30 cellular contexts compared by ENCODE assay signal in genomic region chr2:180596453-180596852, GRCh38.
"Had no signal": no experiment of that assay in that cellular context is flagged by ENCODE, and none has a peak within 500 bp of the region (broad histone marks: within the 10 kb centered on the region; RNA-seq: fewer than 3 reads in every experiment).

No MANE protein-coding gene starts in this region.

- H3K27ac ChIP-seq: ascending aorta, cardiac muscle cell, VCaP had no signal

- H3K4me3 ChIP-seq: ascending aorta, cardiac muscle cell had no signal

- ATAC-seq: activated CD4-positive, alpha-beta T cell treated with anti-CD3 and anti-CD28 coated beads for 36 hours; activated CD8-positive, alpha-beta memory T cell treated with anti-CD3 and anti-CD28 coated beads, Interleukin-2, amount 10 ng/mL, durations not matched to agents 7 days and 5 days; activated CD8-positive, alpha-beta T cell treated with anti-CD3 and anti-CD28 coated beads, Interleukin-2, amount 10 ng/mL, durations not matched to agents 7 days and 5 days; activated naive CD8-positive, alpha-beta T cell treated with anti-CD3 and anti-CD28 coated beads, Interleukin-2, amount 50 U/mL, for 24 hours had no signal

- H3K27me3 ChIP-seq: ascending aorta, cardiac muscle cell had no signal

- FAIRE-seq: bronchial epithelial cell, TTC549 had no signal

- DNase-seq: activated B cell treated with CpG ODN at 0.5 μM for 24 hours; activated CD4-positive, alpha-beta memory T cell treated with anti-CD3 and anti-CD28 coated beads, Interleukin-2, amount 10 ng/mL, durations not matched to agents 7 days and 5 days; activated CD4-positive, alpha-beta T cell treated with anti-CD3 and anti-CD28 coated beads for 36 hours; activated CD4-positive, alpha-beta T cell treated with anti-CD3 and anti-CD28 coated beads for 48 hours; activated CD4-positive, alpha-beta T cell treated with anti-CD3 and anti-CD28 coated beads, Interleukin-2, amount 10 ng/mL, durations not matched to agents 7 days and 5 days; activated CD4-positive, alpha-beta T cell treated with anti-CD3 and anti-CD28 coated beads, Interleukin-2, amount 50 U/mL, for 48 hours; activated CD4-positive, CD25-positive, alpha-beta regulatory T cell treated with anti-CD3 and anti-CD28 coated beads, Interleukin-2, amount 50 U/mL, for 72 hours; activated CD8-positive, alpha-beta memory T cell treated with anti-CD3 and anti-CD28 coated beads for 24 hours; activated CD8-positive, alpha-beta memory T cell treated with anti-CD3 and anti-CD28 coated beads, Interleukin-2, amount 10 ng/mL, durations not matched to agents 7 days and 5 days; activated CD8-positive, alpha-beta memory T cell treated with anti-CD3 and anti-CD28 coated beads, Interleukin-2, amount 50 U/mL, for 48 hours; activated CD8-positive, alpha-beta T cell treated with anti-CD3 and anti-CD28 coated beads, Interleukin-2, amount 10 ng/mL, durations not matched to agents 7 days and 5 days; activated effector memory CD4-positive, alpha-beta T cell treated with Interleukin-2 at 50 U/mL for 16 hours; activated gamma-delta T cell; activated naive CD4-positive, alpha-beta T cell treated with anti-CD3 and anti-CD28 coated beads, Interleukin-2, amount 10 ng/mL, durations not matched to agents 7 days and 5 days; activated naive CD4-positive, alpha-beta T cell treated with Interleukin-2 at 50 U/mL for 16 hours; activated naive CD8-positive, alpha-beta T cell treated with anti-CD3 and anti-CD28 coated beads, Interleukin-2, amount 10 ng/mL, durations not matched to agents 7 days and 5 days; activated naive CD8-positive, alpha-beta T cell treated with anti-CD3 and anti-CD28 coated beads, Interleukin-2, amount 50 U/mL, for 24 hours; activated T-cell treated with anti-CD3 and anti-CD28 coated beads, Interleukin-2, amount 50 U/mL, for 24 hours; activated T-cell treated with anti-CD3 and anti-CD28 coated beads, Interleukin-2, amount 50 U/mL, for 48 hours; amygdala; anterior cingulate cortex; caudate nucleus; cerebellar nuclear complex; T-helper 2 cell; T-helper 9 cell had no signal

- H3K9me3 ChIP-seq: ascending aorta had no signal

- H3K4me1 ChIP-seq: ascending aorta had no signal

- H3K36me3 ChIP-seq: ascending aorta, cardiac muscle cell had no signal
